1 cellular context compared by ENCODE assay signal in the genomic region with DNA sequence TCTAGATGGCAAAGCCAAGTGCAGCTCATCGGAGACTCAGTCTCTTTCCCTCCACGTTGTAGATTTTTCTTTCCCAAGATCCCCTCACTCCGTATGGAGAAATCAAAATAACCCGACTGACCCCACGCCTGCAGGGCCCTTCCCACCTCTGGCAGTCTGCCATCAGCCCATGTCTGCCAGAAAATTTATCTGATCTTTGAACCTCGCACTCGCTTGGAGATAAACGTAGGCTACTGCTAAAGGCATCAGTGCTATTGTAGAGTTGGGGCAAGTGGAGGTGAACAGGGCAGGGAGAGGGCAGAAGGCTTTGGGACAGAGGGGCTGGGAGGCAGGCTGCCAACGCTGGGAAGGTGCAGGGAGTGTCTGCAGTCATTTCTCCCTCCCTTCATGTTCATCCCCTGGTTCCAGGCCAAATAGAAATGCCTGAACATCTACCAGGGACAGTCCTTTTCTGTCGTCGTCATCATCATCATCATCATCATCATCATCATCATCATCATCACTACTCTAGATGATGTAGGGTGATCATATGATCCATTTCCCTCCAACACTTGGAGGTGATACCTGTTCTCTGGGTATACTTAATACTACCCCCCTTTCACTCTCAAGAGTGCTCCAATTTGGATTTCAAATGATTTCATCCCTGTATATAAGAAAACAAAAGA.
TF ChIP-seq lines count a peak whose summit lies in the region.

No MANE protein-coding gene starts in this region.

TF ChIP-seq in HepG2, 621 proteins besides CTCF, POLR2A, EP300 and RAD21 (continued from another document and continues in another):
- TF ChIP-seq ZNF296 (CRISPR knock-in tag; conservative IDR thresholded peaks at IDR 0.05) (no peak), ZNF430 (CRISPR knock-in tag; IDR thresholded peaks at IDR 0.05) (no peak), RAD51 (IDR thresholded peaks at IDR 0.05; ENCODE audit: borderline replicate concordance) (no peak), ZNF44 (CRISPR knock-in tag; IDR thresholded peaks at IDR 0.05) (no peak), HNF4A (CRISPR knock-in tag; IDR thresholded peaks at IDR 0.05) (peak; percentile 91), TGIF2 (CRISPR knock-in tag; IDR thresholded peaks at IDR 0.05) (no peak), STAT5B (CRISPR knock-in tag; IDR thresholded peaks at IDR 0.05) (no peak), ZNF414 (CRISPR knock-in tag; IDR thresholded peaks at IDR 0.05) (no peak), ZNF550 (CRISPR knock-in tag; IDR thresholded peaks at IDR 0.05; ENCODE audit: borderline replicate concordance) (no peak), RARA (CRISPR knock-in tag; IDR thresholded peaks at IDR 0.05) (peak; percentile 78), MBD4 (IDR thresholded peaks at IDR 0.05; ENCODE audit: borderline replicate concordance, low read length) (no peak), ZNF552 (CRISPR knock-in tag; IDR thresholded peaks at IDR 0.05; ENCODE audit: borderline replicate concordance) (no peak), NFRKB (IDR thresholded peaks at IDR 0.05) (no peak), ZNF619 (CRISPR knock-in tag; IDR thresholded peaks at IDR 0.05) (no peak), ZNF639 (CRISPR knock-in tag; conservative IDR thresholded peaks at IDR 0.05) (no peak), SNAI1 (CRISPR knock-in tag; IDR thresholded peaks at IDR 0.05; ENCODE audit: borderline replicate concordance) (no peak), ATRX (CRISPR knock-in tag; IDR thresholded peaks at IDR 0.05; ENCODE audit: borderline replicate concordance) (no peak), SRSF9 (IDR thresholded peaks at IDR 0.05; ENCODE audit: borderline replicate concordance, insufficient read depth, low read depth, low read length, poor library complexity, severe bottlenecking) (no peak), GTF3A (CRISPR knock-in tag; conservative IDR thresholded peaks at IDR 0.05) (no peak), TIGD3 (CRISPR knock-in tag; IDR thresholded peaks at IDR 0.05; ENCODE audit: borderline replicate concordance) (no peak), SALL1 (CRISPR knock-in tag; IDR thresholded peaks at IDR 0.05) (peak; percentile 84), DMAP1 (CRISPR knock-in tag; IDR thresholded peaks at IDR 0.05) (no peak), SIN3A (IDR thresholded peaks at IDR 0.05; ENCODE audit: borderline replicate concordance, low read depth, low read length) (no peak), RORA (CRISPR knock-in tag; IDR thresholded peaks at IDR 0.05) (no peak), ZMYM2 (CRISPR knock-in tag; IDR thresholded peaks at IDR 0.05) (no peak), FOXA3 (CRISPR knock-in tag; IDR thresholded peaks at IDR 0.05) (peak; percentile 32; the same call in 1 of the 2 replicates), HNF4G (IDR thresholded peaks at IDR 0.05; ENCODE audit: borderline replicate concordance, low read depth, low read length) (peak; percentile 61), HNF4G (CRISPR knock-in tag; IDR thresholded peaks at IDR 0.05; ENCODE audit: borderline replicate concordance, low read depth) (no peak), ZNF841 (CRISPR knock-in tag; IDR thresholded peaks at IDR 0.05; ENCODE audit: borderline replicate concordance) (no peak), SOX6 (IDR thresholded peaks at IDR 0.05) (no peak), SOX6 (CRISPR knock-in tag; IDR thresholded peaks at IDR 0.05) (peak; percentile 57), MTA3 (CRISPR knock-in tag; IDR thresholded peaks at IDR 0.05) (no peak), KDM4B (CRISPR knock-in tag; IDR thresholded peaks at IDR 0.05) (no peak), IRF2 (CRISPR knock-in tag; IDR thresholded peaks at IDR 0.05) (no peak), PAX8 (CRISPR knock-in tag; IDR thresholded peaks at IDR 0.05; ENCODE audit: borderline replicate concordance) (no peak), MLX (CRISPR knock-in tag; IDR thresholded peaks at IDR 0.05) (no peak), ISL2 (CRISPR knock-in tag; IDR thresholded peaks at IDR 0.05) (no peak), ZBED4 (CRISPR knock-in tag; IDR thresholded peaks at IDR 0.05; ENCODE audit: borderline replicate concordance) (no peak), CREB1 (IDR thresholded peaks at IDR 0.05) (peak; percentile 94), CREB1 (CRISPR knock-in tag; IDR thresholded peaks at IDR 0.05) (no peak), EED (CRISPR knock-in tag; IDR thresholded peaks at IDR 0.05) (no peak), ARNTL (CRISPR knock-in tag; IDR thresholded peaks at IDR 0.05) (no peak)
- TF ChIP-seq, protein P1, sequence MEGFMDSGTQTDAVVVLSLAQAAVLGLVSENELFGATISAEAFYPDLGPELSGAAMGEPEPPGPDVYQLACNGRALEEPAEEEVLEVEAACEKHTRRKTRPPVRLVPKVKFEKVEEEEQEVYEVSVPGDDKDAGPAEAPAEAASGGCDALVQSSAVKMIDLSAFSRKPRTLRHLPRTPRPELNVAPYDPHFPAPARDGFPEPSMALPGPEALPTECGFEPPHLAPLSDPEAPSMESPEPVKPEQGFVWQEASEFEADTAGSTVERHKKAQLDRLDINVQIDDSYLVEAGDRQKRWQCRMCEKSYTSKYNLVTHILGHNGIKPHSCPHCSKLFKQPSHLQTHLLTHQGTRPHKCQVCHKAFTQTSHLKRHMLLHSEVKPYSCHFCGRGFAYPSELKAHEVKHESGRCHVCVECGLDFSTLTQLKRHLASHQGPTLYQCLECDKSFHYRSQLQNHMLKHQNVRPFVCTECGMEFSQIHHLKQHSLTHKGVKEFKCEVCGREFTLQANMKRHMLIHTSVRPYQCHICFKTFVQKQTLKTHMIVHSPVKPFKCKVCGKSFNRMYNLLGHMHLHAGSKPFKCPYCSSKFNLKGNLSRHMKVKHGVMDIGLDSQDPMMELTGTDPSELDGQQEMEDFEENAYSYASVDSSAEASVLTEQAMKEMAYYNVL (CRISPR knock-in tag; IDR thresholded peaks at IDR 0.05; ENCODE audit: borderline replicate concordance): no peak
- TF ChIP-seq, protein P2, sequence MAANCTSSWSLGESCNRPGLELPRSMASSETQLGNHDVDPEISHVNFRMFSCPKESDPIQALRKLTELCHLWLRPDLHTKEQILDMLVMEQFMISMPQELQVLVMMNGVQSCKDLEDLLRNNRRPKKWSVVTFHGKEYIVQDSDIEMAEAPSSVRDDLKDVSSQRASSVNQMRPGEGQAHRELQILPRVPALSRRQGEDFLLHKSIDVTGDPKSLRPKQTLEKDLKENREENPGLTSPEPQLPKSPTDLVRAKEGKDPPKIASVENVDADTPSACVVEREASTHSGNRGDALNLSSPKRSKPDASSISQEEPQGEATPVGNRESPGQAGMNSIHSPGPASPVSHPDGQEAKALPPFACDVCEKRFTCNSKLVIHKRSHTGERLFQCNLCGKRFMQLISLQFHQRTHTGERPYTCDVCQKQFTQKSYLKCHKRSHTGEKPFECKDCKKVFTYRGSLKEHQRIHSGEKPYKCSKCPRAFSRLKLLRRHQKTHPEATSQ (CRISPR knock-in tag; IDR thresholded peaks at IDR 0.05; ENCODE audit: borderline replicate concordance): no peak
- TF ChIP-seq, protein P3, sequence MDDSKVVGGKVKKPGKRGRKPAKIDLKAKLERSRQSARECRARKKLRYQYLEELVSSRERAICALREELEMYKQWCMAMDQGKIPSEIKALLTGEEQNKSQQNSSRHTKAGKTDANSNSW (CRISPR knock-in tag; IDR thresholded peaks at IDR 0.05; ENCODE audit: borderline replicate concordance): no peak
- TF ChIP-seq, protein P4, sequence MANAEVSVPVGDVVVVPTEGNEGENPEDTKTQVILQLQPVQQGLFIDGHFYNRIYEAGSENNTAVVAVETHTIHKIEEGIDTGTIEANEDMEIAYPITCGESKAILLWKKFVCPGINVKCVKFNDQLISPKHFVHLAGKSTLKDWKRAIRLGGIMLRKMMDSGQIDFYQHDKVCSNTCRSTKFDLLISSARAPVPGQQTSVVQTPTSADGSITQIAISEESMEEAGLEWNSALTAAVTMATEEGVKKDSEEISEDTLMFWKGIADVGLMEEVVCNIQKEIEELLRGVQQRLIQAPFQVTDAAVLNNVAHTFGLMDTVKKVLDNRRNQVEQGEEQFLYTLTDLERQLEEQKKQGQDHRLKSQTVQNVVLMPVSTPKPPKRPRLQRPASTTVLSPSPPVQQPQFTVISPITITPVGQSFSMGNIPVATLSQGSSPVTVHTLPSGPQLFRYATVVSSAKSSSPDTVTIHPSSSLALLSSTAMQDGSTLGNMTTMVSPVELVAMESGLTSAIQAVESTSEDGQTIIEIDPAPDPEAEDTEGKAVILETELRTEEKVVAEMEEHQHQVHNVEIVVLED (CRISPR knock-in tag; IDR thresholded peaks at IDR 0.05; ENCODE audit: borderline replicate concordance): peak; percentile 25; the same call in 1 of the 2 replicates
- TF ChIP-seq, protein P5, sequence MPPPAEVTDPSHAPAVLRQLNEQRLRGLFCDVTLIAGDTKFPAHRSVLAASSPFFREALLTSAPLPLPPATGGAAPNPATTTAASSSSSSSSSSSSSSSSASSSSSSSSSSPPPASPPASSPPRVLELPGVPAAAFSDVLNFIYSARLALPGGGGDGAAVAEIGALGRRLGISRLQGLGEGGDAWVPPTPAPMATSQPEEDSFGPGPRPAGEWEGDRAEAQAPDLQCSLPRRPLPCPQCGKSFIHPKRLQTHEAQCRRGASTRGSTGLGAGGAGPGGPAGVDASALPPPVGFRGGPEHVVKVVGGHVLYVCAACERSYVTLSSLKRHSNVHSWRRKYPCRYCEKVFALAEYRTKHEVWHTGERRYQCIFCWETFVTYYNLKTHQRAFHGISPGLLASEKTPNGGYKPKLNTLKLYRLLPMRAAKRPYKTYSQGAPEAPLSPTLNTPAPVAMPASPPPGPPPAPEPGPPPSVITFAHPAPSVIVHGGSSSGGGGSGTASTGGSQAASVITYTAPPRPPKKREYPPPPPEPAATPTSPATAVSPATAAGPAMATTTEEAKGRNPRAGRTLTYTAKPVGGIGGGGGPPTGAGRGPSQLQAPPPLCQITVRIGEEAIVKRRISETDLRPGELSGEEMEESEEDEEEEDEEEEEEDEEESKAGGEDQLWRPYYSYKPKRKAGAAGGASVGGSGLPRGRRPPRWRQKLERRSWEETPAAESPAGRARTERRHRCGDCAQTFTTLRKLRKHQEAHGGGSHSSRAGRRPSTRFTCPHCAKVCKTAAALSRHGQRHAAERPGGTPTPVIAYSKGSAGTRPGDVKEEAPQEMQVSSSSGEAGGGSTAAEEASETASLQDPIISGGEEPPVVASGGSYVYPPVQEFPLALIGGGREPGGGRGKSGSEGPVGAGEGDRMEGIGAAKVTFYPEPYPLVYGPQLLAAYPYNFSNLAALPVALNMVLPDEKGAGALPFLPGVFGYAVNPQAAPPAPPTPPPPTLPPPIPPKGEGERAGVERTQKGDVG (CRISPR knock-in tag; IDR thresholded peaks at IDR 0.05; ENCODE audit: borderline replicate concordance): no peak
- TF ChIP-seq, protein P6, sequence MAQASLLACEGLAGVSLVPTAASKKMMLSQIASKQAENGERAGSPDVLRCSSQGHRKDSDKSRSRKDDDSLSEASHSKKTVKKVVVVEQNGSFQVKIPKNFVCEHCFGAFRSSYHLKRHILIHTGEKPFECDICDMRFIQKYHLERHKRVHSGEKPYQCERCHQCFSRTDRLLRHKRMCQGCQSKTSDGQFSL (CRISPR knock-in tag; IDR thresholded peaks at IDR 0.05): no peak
